1 cellular context compared by ENCODE assay signal in genomic region chr20:57450419-57450818, GRCh38.
TF ChIP-seq lines count a peak whose summit lies in the region.

No MANE protein-coding gene starts in this region.

TF ChIP-seq in K562, 482 proteins besides CTCF, POLR2A, EP300 and RAD21 (continued from another document and continues in another):
- no peak for TF ChIP-seq CHD7 (IDR thresholded peaks at IDR 0.05; ENCODE audit: low read depth, low read length)
- no peak for TF ChIP-seq MCM5 (IDR thresholded peaks at IDR 0.05; ENCODE audit: low read depth)
- TF ChIP-seq, protein P1, sequence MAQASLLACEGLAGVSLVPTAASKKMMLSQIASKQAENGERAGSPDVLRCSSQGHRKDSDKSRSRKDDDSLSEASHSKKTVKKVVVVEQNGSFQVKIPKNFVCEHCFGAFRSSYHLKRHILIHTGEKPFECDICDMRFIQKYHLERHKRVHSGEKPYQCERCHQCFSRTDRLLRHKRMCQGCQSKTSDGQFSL (CRISPR knock-in tag; IDR thresholded peaks at IDR 0.05), result peak; percentile 91
- TF ChIP-seq, protein P1 (tag; IDR thresholded peaks at IDR 0.05), result no peak
- TF ChIP-seq ZFP36 (IDR thresholded peaks at IDR 0.05; ENCODE audit: low read depth, low read length, partially characterized antibody), result no peak
- TF ChIP-seq CBX3 (IDR thresholded peaks at IDR 0.05; ENCODE audit: borderline replicate concordance in 1 of 2, low read length in 2 of 2), result no peak
- no peak for TF ChIP-seq CEBPG (CRISPR knock-in tag; IDR thresholded peaks at IDR 0.05)
- peak; percentile 47 to 68; a peak in 3 of 4 replicates for TF ChIP-seq CEBPG (tag; conservative IDR thresholded peaks at IDR 0.05 in 1 of 2, IDR thresholded peaks at IDR 0.05 in 1 of 2)
- TF ChIP-seq, protein P2, sequence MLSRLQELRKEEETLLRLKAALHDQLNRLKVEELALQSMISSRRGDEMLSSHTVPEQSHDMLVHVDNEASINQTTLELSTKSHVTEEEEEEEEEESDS (CRISPR knock-in tag; IDR thresholded peaks at IDR 0.05), result no peak
- TF ChIP-seq ZNF174 (CRISPR knock-in tag; IDR thresholded peaks at IDR 0.05), result no peak
- no peak for TF ChIP-seq TSC22D4 (tag; IDR thresholded peaks at IDR 0.05)
- TF ChIP-seq ZSCAN29 (IDR thresholded peaks at IDR 0.05), result no peak
- no peak for TF ChIP-seq ZBTB7A (IDR thresholded peaks at IDR 0.05; ENCODE audit: borderline replicate concordance, control insufficient read depth, low read depth, low read length)
- peak in 1 of 2 experiments; percentile 37; a peak in 1 of 4 replicates for TF ChIP-seq RCOR1 (IDR thresholded peaks at IDR 0.05; ENCODE audit: borderline replicate concordance in 1 of 2, low read depth in 2 of 2, low read length in 2 of 2)
- TF ChIP-seq ZNF778 (CRISPR knock-in tag; IDR thresholded peaks at IDR 0.05), result no peak
- no peak for TF ChIP-seq BRD9 (IDR thresholded peaks at IDR 0.05; ENCODE audit: low read depth, partially characterized antibody)
- no peak for TF ChIP-seq RBM22 (IDR thresholded peaks at IDR 0.05; ENCODE audit: low read depth, low read length, poor library complexity, severe bottlenecking)
- TF ChIP-seq ZMIZ1 (IDR thresholded peaks at IDR 0.05; ENCODE audit: low read depth in 2 of 2, low read length in 2 of 2), result no peak
- TF ChIP-seq ZKSCAN8 (CRISPR knock-in tag; IDR thresholded peaks at IDR 0.05), result 0 out of 2 replicates have a peak, but pooled peaks have one; percentile 28
- no peak for TF ChIP-seq CUX1 (CRISPR knock-in tag; IDR thresholded peaks at IDR 0.05)
- peak; percentile 96 for TF ChIP-seq VEZF1 (CRISPR knock-in tag; IDR thresholded peaks at IDR 0.05)
- 0 out of 2 replicates have a peak, but pooled peaks have one; percentile 1 for TF ChIP-seq RBFOX2 (IDR thresholded peaks at IDR 0.05; ENCODE audit: low read depth, low read length)
- no peak for TF ChIP-seq ZSCAN32 (CRISPR knock-in tag; IDR thresholded peaks at IDR 0.05)
- no peak for TF ChIP-seq NFXL1 (CRISPR knock-in tag; IDR thresholded peaks at IDR 0.05)
- TF ChIP-seq ZBTB34 (CRISPR knock-in tag; IDR thresholded peaks at IDR 0.05), result no peak
- TF ChIP-seq ZHX1 (conservative IDR thresholded peaks at IDR 0.05; ENCODE audit: low read length), result no peak
